In genomic region chr4:77621254-77621653, GRCh38 we compare ENCODE assay signal across 7 cellular contexts. TPM values are rescaled to one million over a fixed set of nuclear protein-coding genes. Genes with fewer than 3 reads are reported as not detected.
"Had no signal": no experiment of that assay in that cellular context is flagged by ENCODE, and none has a peak within 500 bp of the region (broad histone marks: within the 10 kb centered on the region; RNA-seq: fewer than 3 reads in every experiment).

No MANE protein-coding gene starts in this region.

- ATAC-seq: GM23338, K562 had no signal

- H3K4me3 ChIP-seq: GM23338, K562 had no signal

- DNase-seq: H9, HCEC 1CT, IMR-90 had no signal

RNA-seq across cellular contexts. Expression of gene CXCL13, which starts 15.6 kb away (rescaled TPM):
- total RNA-seq: GM23338, H1, H9, HT-29, IMR-90, K562 had no signal
